Comparison of ENCODE assay signal across 17 cellular contexts in the genomic region with DNA sequence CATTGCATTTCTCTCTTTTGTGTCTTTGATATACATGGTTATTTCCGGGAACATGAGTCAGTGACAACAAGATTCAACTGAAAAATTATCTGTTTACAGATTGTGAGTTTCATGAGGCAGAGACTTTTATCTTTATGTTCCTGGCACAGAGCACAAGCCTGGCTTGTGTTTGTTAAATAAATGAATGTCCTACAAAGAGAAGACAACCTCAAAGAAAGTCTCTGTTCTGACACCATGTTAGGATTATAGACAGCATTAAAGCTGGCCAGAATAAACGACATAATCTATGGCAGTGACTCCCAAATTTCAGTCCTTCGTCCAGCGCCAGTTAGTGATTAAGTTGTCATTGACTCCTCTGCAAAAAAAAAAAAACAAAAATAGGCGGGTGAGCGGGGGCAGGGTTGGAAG.
DNase-seq lines count a peak whose midpoint lies in the region; ATAC-seq and TF ChIP-seq lines count a peak whose summit lies in the region.
"Had no signal": no experiment of that assay in that cellular context is flagged by ENCODE, and none has a peak within 500 bp of the region (broad histone marks: within the 10 kb centered on the region; RNA-seq: fewer than 3 reads in every experiment).

No MANE protein-coding gene starts in this region.

- no peaks in the 10 kb centered on the region for H3K4me1 Mint-ChIP-seq in natural killer cell treated with Interleukin-12 subunit alpha and Interleukin-12 subunit beta and Interleukin-15 and Interleukin-18, amount 100 ng/mL, for 72 hours (ENCODE audit: low read depth in 2 of 2)
- no peaks in the 10 kb centered on the region for H3K4me1 Mint-ChIP-seq in naive thymus-derived CD8-positive, alpha-beta T cell
- H3K4me1 Mint-ChIP-seq: activated CD4-positive, alpha-beta T cell treated with anti-CD3 and anti-CD28 coated beads, Interleukin-2, amount 10 ng/mL, durations not matched to agents 24 days and 14 days; activated naive CD4-positive, alpha-beta T cell treated with anti-CD3 and anti-CD28 coated beads, Interleukin-2, amount 10 ng/mL, durations not matched to agents 7 days and 5 days had no signal

- H3K9me3 ChIP-seq in right atrium auricular region (no peaks in the 10 kb centered on the region), adipocyte (ENCODE audit: control insufficient read depth, low read length) (no peaks in the 10 kb centered on the region), SJCRH30 (replicated peaks) (no peaks in the 10 kb centered on the region)
- H3K9me3 ChIP-seq: HAP-1 had no signal

- ATAC-seq in Right ventricle myocardium superior (ENCODE audit: poor library complexity) = peak; percentile 50
- no peak for ATAC-seq in HG02678 (IDR thresholded peaks at IDR 0.05; ENCODE audit: unreplicated experiment)
- no peak for ATAC-seq in natural killer cell treated with Interleukin-12 subunit alpha and Interleukin-12 subunit beta and Interleukin-15 and Interleukin-18, amount 100 ng/mL, for 72 hours
- no peak for ATAC-seq in naive thymus-derived CD8-positive, alpha-beta T cell
- ATAC-seq: sciatic nerve had no signal

- no peaks in the 10 kb centered on the region for H3K36me3 Mint-ChIP-seq in natural killer cell treated with Interleukin-12 subunit alpha and Interleukin-12 subunit beta and Interleukin-15 and Interleukin-18, amount 100 ng/mL, for 72 hours
- no peaks in the 10 kb centered on the region for H3K36me3 Mint-ChIP-seq in naive thymus-derived CD8-positive, alpha-beta T cell
- H3K36me3 Mint-ChIP-seq: activated naive CD4-positive, alpha-beta T cell treated with anti-CD3 and anti-CD28 coated beads, Interleukin-2, amount 10 ng/mL, durations not matched to agents 7 days and 5 days had no signal

- H3K4me1 ChIP-seq in right atrium auricular region (peaks cover 0 to 7% of the 10 kb centered on the region in 2 donors), adipocyte (ENCODE audit: control insufficient read depth, insufficient read depth, low read length) (peaks cover 46% of the 10 kb centered on the region), SJCRH30 (peaks cover 20% of the 10 kb centered on the region)

- no peak overlapping the region for H3K27ac Mint-ChIP-seq in natural killer cell treated with Interleukin-12 subunit alpha and Interleukin-12 subunit beta and Interleukin-15 and Interleukin-18, amount 100 ng/mL, for 72 hours
- H3K27ac Mint-ChIP-seq in naive thymus-derived CD8-positive, alpha-beta T cell = no peak overlapping the region
- H3K27ac Mint-ChIP-seq: activated CD4-positive, alpha-beta T cell treated with anti-CD3 and anti-CD28 coated beads, Interleukin-2, amount 10 ng/mL, durations not matched to agents 24 days and 14 days; activated naive CD4-positive, alpha-beta T cell treated with anti-CD3 and anti-CD28 coated beads, Interleukin-2, amount 10 ng/mL, durations not matched to agents 7 days and 5 days had no signal

- H3K27ac ChIP-seq in right atrium auricular region (no peak overlapping the region), SJCRH30 (no peak overlapping the region)
- H3K27ac ChIP-seq: KMS-11 had no signal

- TF ChIP-seq CTCF in right atrium auricular region (IDR thresholded peaks at IDR 0.05) = no peak

- no peak overlapping the region for H3K9ac ChIP-seq in adipocyte (ENCODE audit: low read length)
- H3K9ac ChIP-seq: KMS-11 had no signal

- H3K4me3 ChIP-seq in right atrium auricular region = no peak overlapping the region
- H3K4me3 ChIP-seq in adipocyte (ENCODE audit: low read length) = no peak overlapping the region
- H3K4me3 ChIP-seq in SJCRH30 = no peak overlapping the region
- H3K4me3 ChIP-seq: HAP-1 had no signal

- H3K27me3 ChIP-seq in right atrium auricular region (no peaks in the 10 kb centered on the region), adipocyte (replicated peaks; ENCODE audit: control insufficient read depth, insufficient read depth, low read length) (no peaks in the 10 kb centered on the region), SJCRH30 (no peaks in the 10 kb centered on the region)

- POLR2A ChIA-PET in naive thymus-derived CD8-positive, alpha-beta T cell (lab: Charles Lee) = no interaction called here

- no peak overlapping the region for H3K4me3 Mint-ChIP-seq in natural killer cell treated with Interleukin-12 subunit alpha and Interleukin-12 subunit beta and Interleukin-15 and Interleukin-18, amount 100 ng/mL, for 72 hours
- no peak overlapping the region for H3K4me3 Mint-ChIP-seq in naive thymus-derived CD8-positive, alpha-beta T cell
- H3K4me3 Mint-ChIP-seq: activated CD4-positive, alpha-beta T cell treated with anti-CD3 and anti-CD28 coated beads, Interleukin-2, amount 10 ng/mL, durations not matched to agents 24 days and 14 days; activated naive CD4-positive, alpha-beta T cell treated with anti-CD3 and anti-CD28 coated beads, Interleukin-2, amount 10 ng/mL, durations not matched to agents 7 days and 5 days had no signal

- intact Hi-C loops in Right ventricle myocardium superior (cut with DNase I) = no loop called here

- no peak for DNase-seq in Right ventricle myocardium superior
- DNase-seq in right atrium auricular region (ENCODE audit: low spot score) = no peak
- peak; percentile 29 for DNase-seq in adipocyte (ENCODE audit: low read depth)
- peak; percentile 42 for DNase-seq in foreskin melanocyte
- no peak for DNase-seq in natural killer cell treated with Interleukin-12 subunit alpha and Interleukin-12 subunit beta and Interleukin-15 and Interleukin-18, amount 100 ng/mL, for 72 hours (ENCODE audit: low spot score)
- DNase-seq in SJCRH30 = no peak
- no peak for DNase-seq in naive thymus-derived CD8-positive, alpha-beta T cell
- DNase-seq: activated CD4-positive, alpha-beta T cell treated with anti-CD3 and anti-CD28 coated beads, Interleukin-2, amount 10 ng/mL, durations not matched to agents 24 days and 14 days; activated naive CD4-positive, alpha-beta T cell treated with anti-CD3 and anti-CD28 coated beads, Interleukin-2, amount 10 ng/mL, durations not matched to agents 7 days and 5 days; NCI-H1436 treated with DMSO at 0.1 percent for 48 hours; SIG-M5; stimulated activated CD4-positive, alpha-beta T cell treated with anti-CD3 and anti-CD28 coated beads, Interleukin-4, amount 100 ng/mL, for 24 hours; T-helper 9 cell had no signal

- H3K27me3 Mint-ChIP-seq in natural killer cell treated with Interleukin-12 subunit alpha and Interleukin-12 subunit beta and Interleukin-15 and Interleukin-18, amount 100 ng/mL, for 72 hours = peaks cover 2 to 20% of the 10 kb centered on the region in 2 donors
- peaks cover 0 to 15% (median 3%) of the 10 kb centered on the region in 5 donors for H3K27me3 Mint-ChIP-seq in naive thymus-derived CD8-positive, alpha-beta T cell
- H3K27me3 Mint-ChIP-seq: activated CD4-positive, alpha-beta T cell treated with anti-CD3 and anti-CD28 coated beads, Interleukin-2, amount 10 ng/mL, durations not matched to agents 24 days and 14 days; activated naive CD4-positive, alpha-beta T cell treated with anti-CD3 and anti-CD28 coated beads, Interleukin-2, amount 10 ng/mL, durations not matched to agents 7 days and 5 days had no signal

- no peaks in the 10 kb centered on the region for H3K36me3 ChIP-seq in right atrium auricular region
- no peaks in the 10 kb centered on the region for H3K36me3 ChIP-seq in adipocyte (ENCODE audit: control insufficient read depth, insufficient read depth, low read length, severe bottlenecking)
- H3K36me3 ChIP-seq in SJCRH30 = no peaks in the 10 kb centered on the region
- H3K36me3 ChIP-seq: HAP-1 had no signal

- H3K9me3 Mint-ChIP-seq in natural killer cell treated with Interleukin-12 subunit alpha and Interleukin-12 subunit beta and Interleukin-15 and Interleukin-18, amount 100 ng/mL, for 72 hours = no peaks in the 10 kb centered on the region
- no peaks in the 10 kb centered on the region for H3K9me3 Mint-ChIP-seq in naive thymus-derived CD8-positive, alpha-beta T cell
- H3K9me3 Mint-ChIP-seq: activated CD4-positive, alpha-beta T cell treated with anti-CD3 and anti-CD28 coated beads, Interleukin-2, amount 10 ng/mL, durations not matched to agents 24 days and 14 days; activated naive CD4-positive, alpha-beta T cell treated with anti-CD3 and anti-CD28 coated beads, Interleukin-2, amount 10 ng/mL, durations not matched to agents 7 days and 5 days had no signal

Comparison
In these comparisons a context has a peak if more than half of its experiments do, and no peak if none do; other contexts are left out.
1. DNase-seq: peak in adipocyte (single experiment) and foreskin melanocyte (single experiment); none in Right ventricle myocardium superior (single experiment), right atrium auricular region (single experiment), natural killer cell treated with Interleukin-12 subunit alpha and Interleukin-12 subunit beta and Interleukin-15 and Interleukin-18, amount 100 ng/mL, for 72 hours (single experiment), SJCRH30 (0 of 2) and naive thymus-derived CD8-positive, alpha-beta T cell (0 of 10).